1 cellular context compared by ENCODE assay signal in genomic region chr15:65184305-65184943, GRCh38.
A peak's percentile ranks its signal among the peaks of the same experiment; 100 is the strongest.
TF ChIP-seq lines count a peak whose summit lies in the region.

No MANE protein-coding gene starts in this region.

TF ChIP-seq in GM12878, 131 proteins besides CTCF, POLR2A, EP300 and RAD21:
- no peak for TF ChIP-seq IRF5 (IDR thresholded peaks at IDR 0.05; ENCODE audit: borderline replicate concordance)
- TF ChIP-seq IKZF1 (conservative IDR thresholded peaks at IDR 0.05) = peak; percentile 13; the same call in 1 of the 2 replicates
- no peak for TF ChIP-seq CHD4 (IDR thresholded peaks at IDR 0.05)
- TF ChIP-seq SRF (IDR thresholded peaks at IDR 0.05; ENCODE audit: low read depth in 2 of 2, low read length in 2 of 2) = no peak
- TF ChIP-seq SIN3A (IDR thresholded peaks at IDR 0.05; ENCODE audit: low read depth, low read length) = peak; percentile 36; the same call in 1 of the 2 replicates
- peak; percentile 91 for TF ChIP-seq CHD2 (IDR thresholded peaks at IDR 0.05; ENCODE audit: borderline replicate concordance, low read depth, low read length)
- TF ChIP-seq CBFB (IDR thresholded peaks at IDR 0.05; ENCODE audit: low read depth) = no peak
- TF ChIP-seq SMARCA5 (IDR thresholded peaks at IDR 0.05) = no peak
- TF ChIP-seq ZNF622 (IDR thresholded peaks at IDR 0.05) = no peak
- peak; percentile 2; the same call in 1 of the 2 replicates for TF ChIP-seq YY1 (IDR thresholded peaks at IDR 0.05; ENCODE audit: low read depth, low read length)
- peak; percentile 33 to 35; a peak in 1 of 4 replicates for TF ChIP-seq IKZF2 (IDR thresholded peaks at IDR 0.05)
- TF ChIP-seq SMAD5 (IDR thresholded peaks at IDR 0.05; ENCODE audit: low read depth) = no peak
- 0 out of 4 replicates have a peak, but pooled peaks of 1 of the 2 experiments have one; percentile 8 for TF ChIP-seq BHLHE40 (IDR thresholded peaks at IDR 0.05; ENCODE audit: borderline replicate concordance in 1 of 2, low read depth in 2 of 2, low read length in 1 of 2)
- 0 out of 2 replicates have a peak, but pooled peaks have one; percentile 2 for TF ChIP-seq SPI1 (IDR thresholded peaks at IDR 0.05; ENCODE audit: borderline replicate concordance, insufficient read depth, low read depth, low read length)
- peak; percentile 59 for TF ChIP-seq BRCA1 (IDR thresholded peaks at IDR 0.05; ENCODE audit: low read depth, low read length)
- TF ChIP-seq MAX (IDR thresholded peaks at IDR 0.05; ENCODE audit: low read depth, low read length) = 0 out of 2 replicates have a peak, but pooled peaks have one; percentile 6
- peak; percentile 45; the same call in 1 of the 2 replicates for TF ChIP-seq RELB (IDR thresholded peaks at IDR 0.05; ENCODE audit: low read depth)
- 0 out of 2 replicates have a peak, but pooled peaks have one; percentile 21 for TF ChIP-seq EED (IDR thresholded peaks at IDR 0.05; ENCODE audit: low read depth)
- no peak for TF ChIP-seq NR2C2 (IDR thresholded peaks at IDR 0.05; ENCODE audit: borderline replicate concordance, control insufficient read depth, insufficient read length, low read depth)
- TF ChIP-seq RBBP5 (conservative IDR thresholded peaks at IDR 0.05) = no peak
- TF ChIP-seq NBN (IDR thresholded peaks at IDR 0.05) = no peak
- TF ChIP-seq USF1 (IDR thresholded peaks at IDR 0.05; ENCODE audit: borderline replicate concordance, extremely low read length, insufficient read depth, low read depth, low read length) = no peak
- peak; percentile 23; the same call in 1 of the 2 replicates for TF ChIP-seq POLR2AphosphoS5 (IDR thresholded peaks at IDR 0.05; ENCODE audit: low read length)
- no peak for TF ChIP-seq RB1 (IDR thresholded peaks at IDR 0.05; ENCODE audit: borderline replicate concordance)
- TF ChIP-seq CREM (IDR thresholded peaks at IDR 0.05; ENCODE audit: low read depth) = no peak
- no peak for TF ChIP-seq BCLAF1 (IDR thresholded peaks at IDR 0.05)
- TF ChIP-seq NKRF (conservative IDR thresholded peaks at IDR 0.05) = peak; percentile 76; the same call in 1 of the 2 replicates
- TF ChIP-seq MXI1 (IDR thresholded peaks at IDR 0.05; ENCODE audit: low read depth, low read length) = 0 out of 2 replicates have a peak, but pooled peaks have one; percentile 10
- TF ChIP-seq TCF12 (IDR thresholded peaks at IDR 0.05; ENCODE audit: low read depth, low read length) = 0 out of 2 replicates have a peak, but pooled peaks have one; percentile 11
- TF ChIP-seq CBX5 (IDR thresholded peaks at IDR 0.05; ENCODE audit: low read depth) = no peak
